23 cellular contexts compared by ENCODE assay signal in genomic region chr4:86755388-86755787, GRCh38.
A peak's percentile ranks its signal among the peaks of the same experiment; 100 is the strongest.
DNase-seq lines count a peak whose midpoint lies in the region; ATAC-seq, FAIRE-seq and TF ChIP-seq lines count a peak whose summit lies in the region.
"Had no signal": no experiment of that assay in that cellular context is flagged by ENCODE, and none has a peak within 500 bp of the region (broad histone marks: within the 10 kb centered on the region; RNA-seq: fewer than 3 reads in every experiment).

No MANE protein-coding gene starts in this region.

- H2BK12ac ChIP-seq in H1 (ENCODE audit: low read depth, low read length) = no peak overlapping the region

- peak overlapping the region; percentile 29 for H3K4me3 Mint-ChIP-seq in activated T-helper 17 cell treated with anti-CD3 and anti-CD28 coated beads, Interleukin-2, amount 50 U/mL, for 72 hours
- no peak overlapping the region for H3K4me3 Mint-ChIP-seq in CD4-positive, alpha-beta memory T cell
- H3K4me3 Mint-ChIP-seq: CD4-positive, alpha-beta T cell; HFFc6; IgD-negative memory B cell had no signal

- H4K91ac ChIP-seq in H1 (replicated peaks; ENCODE audit: insufficient read length, low read length) = no peak overlapping the region

- TF ChIP-seq EP300 in H1 (IDR thresholded peaks at IDR 0.05; ENCODE audit: borderline replicate concordance in 1 of 2, low read depth in 2 of 2, low read length in 2 of 2) = no peak

- no peak overlapping the region for H3K56ac ChIP-seq in H1 (replicated peaks; ENCODE audit: insufficient read length, low read depth, low read length)

- H3K79me1 ChIP-seq in H1 (ENCODE audit: low read depth, low read length) = no peaks in the 10 kb centered on the region

- H3K36me3 ChIP-seq in H1 (ENCODE audit: control insufficient read depth in 2 of 4, insufficient read depth in 4 of 4, low read length in 3 of 4) = peaks cover 0 to 29% (median 8%) of the 10 kb centered on the region in 4 experiments; a peak in 4 of 8 replicates
- H3K36me3 ChIP-seq in CD4-positive, alpha-beta memory T cell (ENCODE audit: insufficient read depth, low read length) = no peaks in the 10 kb centered on the region

- H3K4me2 ChIP-seq in H1 (ENCODE audit: insufficient read depth in 1 of 2, low read depth in 2 of 2, low read length in 2 of 2) = no peak overlapping the region
- H3K4me2 ChIP-seq: A549 had no signal

- no peaks in the 10 kb centered on the region for H3K9me3 ChIP-seq in H1 (ENCODE audit: insufficient read depth in 2 of 2, low read depth in 1 of 2, low read length in 1 of 2)
- no peaks in the 10 kb centered on the region for H3K9me3 ChIP-seq in CD4-positive, alpha-beta memory T cell (ENCODE audit: control insufficient read depth in 1 of 2, low read length in 2 of 2)
- H3K9me3 ChIP-seq: A549 had no signal

- H2BK120ac ChIP-seq in H1 (replicated peaks; ENCODE audit: low read depth, low read length) = no peak overlapping the region

- 95% methylated on average over 2 of the region's 2 CpGs; no CpG with 5 or more reads in 1 of the 2 experiments for WGBS in H1 (ENCODE audit: extremely low coverage in 1 of 2, insufficient coverage in 1 of 2, insufficient read length in 1 of 2, insufficient replicate concordance in 2 of 2, low coverage in 1 of 2, low lambda C conversion rate in 2 of 2, missing lambda C conversion rate in 1 of 2), 2 experiments

- H3K27ac Mint-ChIP-seq in activated T-helper 17 cell treated with anti-CD3 and anti-CD28 coated beads, Interleukin-2, amount 50 U/mL, for 72 hours = peak overlapping the region; percentile 17
- H3K27ac Mint-ChIP-seq in CD4-positive, alpha-beta memory T cell = no peak overlapping the region
- H3K27ac Mint-ChIP-seq: CD4-positive, alpha-beta T cell; HFFc6; IgD-negative memory B cell had no signal

- no peak overlapping the region for H3K14ac ChIP-seq in H1 (ENCODE audit: insufficient read length)

- POLR2A ChIA-PET in H1 (lab: Charles Lee; ENCODE audit: partially characterized antibody) = no interaction called here
- POLR2A ChIA-PET in CD4-positive, alpha-beta memory T cell (lab: Charles Lee; ENCODE audit: partially characterized antibody) = no interaction called here

- H3K4me1 Mint-ChIP-seq in activated T-helper 17 cell treated with anti-CD3 and anti-CD28 coated beads, Interleukin-2, amount 50 U/mL, for 72 hours = peaks cover 5% of the 10 kb centered on the region
- H3K4me1 Mint-ChIP-seq in CD4-positive, alpha-beta memory T cell = no peaks in the 10 kb centered on the region
- H3K4me1 Mint-ChIP-seq: IgD-negative memory B cell had no signal

- ATAC-seq in HG02870 (IDR thresholded peaks at IDR 0.05; ENCODE audit: unreplicated experiment) (peak; percentile 65), HG02970 (IDR thresholded peaks at IDR 0.05; ENCODE audit: low FRiP score, unreplicated experiment) (no peak)
- peak; percentile 86 for ATAC-seq in activated T-helper 17 cell treated with anti-CD3 and anti-CD28 coated beads, Interleukin-2, amount 50 U/mL, for 72 hours (replicated peaks)
- ATAC-seq: A549, HCT116, HepG2 had no signal

- no peak overlapping the region for H4K5ac ChIP-seq in H1 (ENCODE audit: insufficient read length, low read depth, low read length)

- H2AFZ ChIP-seq in H1 (ENCODE audit: low read length) = no peak overlapping the region

- no peak overlapping the region for H3K27ac ChIP-seq in H1 (ENCODE audit: low read depth, low read length)
- no peak overlapping the region for H3K27ac ChIP-seq in CD4-positive, alpha-beta memory T cell (ENCODE audit: low read depth, low read length)
- H3K27ac ChIP-seq: 22Rv1, A549, C4-2B had no signal

- H3K4me1 ChIP-seq in H1 (replicated peaks in 1 of 4; ENCODE audit: control insufficient read depth in 3 of 4, insufficient read depth in 4 of 4, low read length in 3 of 4) = no peaks in the 10 kb centered on the region
- H3K4me1 ChIP-seq in CD4-positive, alpha-beta memory T cell (ENCODE audit: insufficient read depth, low read length) = no peaks in the 10 kb centered on the region
- H3K4me1 ChIP-seq: A549 had no signal

- CTCF ChIA-PET in H1 (lab: Charles Lee; ENCODE audit: partially characterized antibody) = no interaction called here
- CTCF ChIA-PET in CD4-positive, alpha-beta memory T cell (lab: Charles Lee; ENCODE audit: partially characterized antibody) = no interaction called here

- H3K36me3 Mint-ChIP-seq in activated T-helper 17 cell treated with anti-CD3 and anti-CD28 coated beads, Interleukin-2, amount 50 U/mL, for 72 hours (ENCODE audit: low read depth) = peaks cover 42% of the 10 kb centered on the region
- H3K36me3 Mint-ChIP-seq in CD4-positive, alpha-beta memory T cell = peaks cover 0 to 7% of the 10 kb centered on the region in 2 donors
- H3K36me3 Mint-ChIP-seq: IgD-negative memory B cell had no signal

- no peak for TF ChIP-seq POLR2A in H1 (IDR thresholded peaks at IDR 0.05; ENCODE audit: control extremely low read depth in 1 of 2, low read depth in 2 of 2, low read length in 2 of 2)

- no peak overlapping the region for H3K9ac ChIP-seq in H1 (replicated peaks in 1 of 4; ENCODE audit: extremely low read depth in 1 of 4, low read depth in 3 of 4, low read length in 3 of 4)

- no peaks in the 10 kb centered on the region for H3K79me2 ChIP-seq in H1 (ENCODE audit: control insufficient read depth in 1 of 2, insufficient read depth in 2 of 2, low read length in 2 of 2)

- no peak overlapping the region for H4K8ac ChIP-seq in H1 (ENCODE audit: extremely low read depth, insufficient read depth, low read length)

- no peak overlapping the region for H3K4me3 ChIP-seq in H1 (ENCODE audit: extremely low read depth in 1 of 4, insufficient read depth in 2 of 4, low read depth in 3 of 4, low read length in 4 of 4)
- no peak overlapping the region for H3K4me3 ChIP-seq in CD4-positive, alpha-beta memory T cell (ENCODE audit: low read length in 2 of 2)
- H3K4me3 ChIP-seq: A549 had no signal

- intact Hi-C loops in CD4-positive, alpha-beta memory T cell (cut with micrococcal nuclease) = no loop called here

- H3K9me3 Mint-ChIP-seq in activated T-helper 17 cell treated with anti-CD3 and anti-CD28 coated beads, Interleukin-2, amount 50 U/mL, for 72 hours = no peaks in the 10 kb centered on the region
- no peaks in the 10 kb centered on the region for H3K9me3 Mint-ChIP-seq in CD4-positive, alpha-beta memory T cell
- H3K9me3 Mint-ChIP-seq: CD4-positive, alpha-beta T cell; HFFc6; IgD-negative memory B cell had no signal

- H2AK5ac ChIP-seq in H1 (ENCODE audit: low read depth, low read length) = no peak overlapping the region

- TF ChIP-seq CTCF in D721Med (IDR thresholded peaks at IDR 0.05; ENCODE audit: insufficient read depth, missing control alignments) (no peak), H1 (IDR thresholded peaks at IDR 0.05; ENCODE audit: control extremely low read depth in 1 of 3, insufficient read depth in 1 of 3, low read depth in 1 of 3, low read length in 3 of 3) (no peak)

- H3K27me3 ChIP-seq in H1 (replicated peaks in 1 of 4; ENCODE audit: control insufficient read depth in 3 of 4, extremely low read depth in 1 of 4, insufficient read depth in 3 of 4, low read length in 3 of 4) = no peaks in the 10 kb centered on the region
- no peaks in the 10 kb centered on the region for H3K27me3 ChIP-seq in CD4-positive, alpha-beta memory T cell (ENCODE audit: insufficient read depth, low read length)

- no peak overlapping the region for H3K23ac ChIP-seq in H1 (ENCODE audit: insufficient read length)

- H3K27me3 Mint-ChIP-seq in activated T-helper 17 cell treated with anti-CD3 and anti-CD28 coated beads, Interleukin-2, amount 50 U/mL, for 72 hours = no peaks in the 10 kb centered on the region
- H3K27me3 Mint-ChIP-seq in CD4-positive, alpha-beta memory T cell = peaks cover 0 to 3% of the 10 kb centered on the region in 2 donors
- H3K27me3 Mint-ChIP-seq: CD4-positive, alpha-beta T cell had no signal

- no peak overlapping the region for H2BK20ac ChIP-seq in H1 (ENCODE audit: low read length)

- no peak for TF ChIP-seq RAD21 in H1 (IDR thresholded peaks at IDR 0.05 in 1 of 2, conservative IDR thresholded peaks at IDR 0.05 in 1 of 2; ENCODE audit: low read depth in 2 of 2, low read length in 2 of 2)

- no peaks in the 10 kb centered on the region for H3K23me2 ChIP-seq in H1 (ENCODE audit: low read depth, low read length)

- no peak overlapping the region for H2BK5ac ChIP-seq in H1 (ENCODE audit: low read depth, low read length)

- H4K20me1 ChIP-seq in H1 (replicated peaks in 1 of 2; ENCODE audit: control insufficient read depth in 1 of 2, insufficient read depth in 2 of 2, low read length in 2 of 2) = no peaks in the 10 kb centered on the region

- H2BK15ac ChIP-seq in H1 (ENCODE audit: low read length) = no peak overlapping the region

- H3K4ac ChIP-seq in H1 (replicated peaks; ENCODE audit: insufficient read length, low read depth, low read length) = no peak overlapping the region

- FAIRE-seq in D721Med (lab: Jason Lieb, UNC) = peak; percentile 78
- peak; percentile 48 for FAIRE-seq in H1 (lab: Jason Lieb, UNC)
- FAIRE-seq: A549, GM12891, HepG2 had no signal

- DNase-seq in D721Med (ENCODE audit: insufficient read length, low spot score) (no peak), H1 (ENCODE audit: low read depth in 1 of 2, low spot score in 2 of 2) (no peak), NCI-H226 (no peak)
- DNase-seq in CD4-positive, alpha-beta memory T cell = no peak
- DNase-seq in central memory CD4-positive, alpha-beta T cell = no peak
- DNase-seq: AML-193; Calu3; CD4-positive, alpha-beta T cell; GDM1; H7; HFFc6; Kasumi-1; KG1 had no signal

- H3K18ac ChIP-seq in H1 (ENCODE audit: extremely low read depth, low read length) = no peak overlapping the region

TF ChIP-seq in H1, 55 proteins besides CTCF, POLR2A, EP300 and RAD21:
- TF ChIP-seq BACH1 (IDR thresholded peaks at IDR 0.05; ENCODE audit: low read length) (no peak), HDAC6 (IDR thresholded peaks at IDR 0.05; ENCODE audit: low read depth, low read length) (no peak), BCL11A (IDR thresholded peaks at IDR 0.05; ENCODE audit: low read depth in 2 of 2, low read length in 2 of 2) (no peak), FOSL1 (IDR thresholded peaks at IDR 0.05; ENCODE audit: insufficient read depth, low read depth, low read length) (no peak), ZNF274 (IDR thresholded peaks at IDR 0.05; ENCODE audit: borderline replicate concordance, extremely low read depth, low read length) (no peak), CHD1 (IDR thresholded peaks at IDR 0.05; ENCODE audit: low read depth, low read length) (no peak), CREB1 (IDR thresholded peaks at IDR 0.05) (no peak)
